In the genomic region with DNA sequence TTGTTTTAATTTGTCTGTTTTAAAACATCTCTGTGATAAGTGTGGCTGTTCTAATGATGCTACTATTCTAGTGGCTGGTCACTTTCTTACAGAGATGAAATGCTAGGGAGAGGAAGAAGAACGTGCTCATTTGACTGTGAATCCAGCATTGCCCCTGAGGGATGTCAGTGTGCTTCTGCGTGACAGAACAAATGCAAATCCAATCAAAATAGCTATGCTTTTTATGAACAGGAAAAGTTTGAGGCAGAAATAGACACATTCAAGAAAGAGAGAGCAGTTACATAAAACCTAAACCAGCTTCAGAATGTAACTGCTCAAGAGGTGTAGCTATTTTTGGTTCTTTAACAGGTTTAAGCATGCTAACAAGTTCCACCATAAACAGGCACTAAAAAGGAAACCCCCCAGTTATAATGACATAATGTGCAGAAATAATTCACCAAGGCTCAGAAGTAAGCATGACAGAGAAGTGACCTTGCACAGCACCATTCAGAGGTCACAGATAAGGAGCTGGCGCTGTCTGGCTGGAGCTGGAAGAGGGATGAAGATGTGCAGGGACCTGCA, we compare ENCODE assay signal across 13 cellular contexts.
DNase-seq lines count a peak whose midpoint lies in the region; ATAC-seq and TF ChIP-seq lines count a peak whose summit lies in the region.
"Had no signal": no experiment of that assay in that cellular context is flagged by ENCODE, and none has a peak within 500 bp of the region (broad histone marks: within the 10 kb centered on the region; RNA-seq: fewer than 3 reads in every experiment).

No MANE protein-coding gene starts in this region.

- CTCF ChIA-PET in PC-9 (lab: Charles Lee) = no interaction called here

- H3F3A ChIP-seq in PC-9 (ENCODE audit: insufficient read depth, low read depth) = no peaks in the 10 kb centered on the region

- no peak overlapping the region for H3K4me2 ChIP-seq in PC-9
- no peak overlapping the region for H3K4me2 ChIP-seq in hepatocyte

- no peaks in the 10 kb centered on the region for H3K79me2 ChIP-seq in PC-9 (ENCODE audit: low read depth)
- H3K79me2 ChIP-seq in hepatocyte = no peaks in the 10 kb centered on the region

- H3K9me3 ChIP-seq in PC-9 (ENCODE audit: insufficient read depth, low read depth) (no peaks in the 10 kb centered on the region), hepatocyte (ENCODE audit: low read depth) (no peaks in the 10 kb centered on the region)
- H3K9me3 ChIP-seq: Caco-2, HAP-1 had no signal

- H3K27me3 ChIP-seq in PC-9 (ENCODE audit: insufficient read depth, low read depth) (no peaks in the 10 kb centered on the region), hepatocyte (no peaks in the 10 kb centered on the region)

- DNase-seq in PC-9 (no peak), hepatocyte (ENCODE audit: low spot score) (no peak), T-helper 1 cell (no peak), HUDEP-2 (lab: John Stamatoyannopoulos, UW; ENCODE audit: unreplicated experiment in 76 of 76) (no peak), cerebellar cortex (ENCODE audit: low spot score) (no peak)
- DNase-seq: activated CD4-positive, CD25-positive, alpha-beta regulatory T cell treated with anti-CD3 and anti-CD28 coated beads, Interleukin-2, amount 50 U/mL, for 72 hours; activated naive CD8-positive, alpha-beta T cell treated with anti-CD3 and anti-CD28 coated beads for 36 hours; Caco-2; NCI-H1092 treated with DMSO at 0.1 percent for 48 hours had no signal

- H3K36me3 ChIP-seq in PC-9 (ENCODE audit: low read depth) (no peaks in the 10 kb centered on the region), hepatocyte (replicated peaks; ENCODE audit: insufficient read depth, low read depth) (no peaks in the 10 kb centered on the region)
- H3K36me3 ChIP-seq: HAP-1 had no signal

- H3K27ac ChIP-seq in PC-9 (no peak overlapping the region), hepatocyte (no peak overlapping the region)

- H2AFZ ChIP-seq in PC-9 (0 out of 2 replicates have a peak overlapping the region, but pooled peaks have one; percentile 22), hepatocyte (no peak overlapping the region)

- H3K4me1 ChIP-seq in PC-9 (replicated peaks; ENCODE audit: insufficient read depth) = no peaks in the 10 kb centered on the region
- peaks cover 13% of the 10 kb centered on the region for H3K4me1 ChIP-seq in hepatocyte (ENCODE audit: insufficient read depth)
- H3K4me1 ChIP-seq: Caco-2 had no signal

- TF ChIP-seq CTCF in PC-9 (conservative IDR thresholded peaks at IDR 0.05) (no peak), hepatocyte (IDR thresholded peaks at IDR 0.05; ENCODE audit: poor library complexity) (no peak)

- no peak overlapping the region for H3K4me3 ChIP-seq in PC-9
- no peak overlapping the region for H3K4me3 ChIP-seq in hepatocyte
- H3K4me3 ChIP-seq: HAP-1 had no signal

- H4K20me1 ChIP-seq in PC-9 (ENCODE audit: insufficient read depth) (no peaks in the 10 kb centered on the region), hepatocyte (ENCODE audit: insufficient read depth, poor library complexity, severe bottlenecking) (no peaks in the 10 kb centered on the region)

- intact Hi-C loops in PC-9 (cut with micrococcal nuclease; ENCODE audit: unreplicated experiment) = no loop called here

- POLR2A ChIA-PET in PC-9 (lab: Charles Lee; ENCODE audit: unreplicated experiment) = no interaction called here

- peak; percentile 81 for ATAC-seq in GM18502 (IDR thresholded peaks at IDR 0.05; ENCODE audit: poor library complexity, unreplicated experiment)
- peak; percentile 61 for ATAC-seq in GM19468 (IDR thresholded peaks at IDR 0.05; ENCODE audit: extremely low read depth, unreplicated experiment)
- ATAC-seq in HG03039 (IDR thresholded peaks at IDR 0.05; ENCODE audit: unreplicated experiment) = peak; percentile 65

- no TSS peak for BruUV-seq in PC-9 (replicated peaks; lab: Mats Ljungman, UMichigan)

- 54% methylated on average over 3 of the region's 3 CpGs for WGBS in hepatocyte (ENCODE audit: low lambda C conversion rate, missing lambda C conversion rate)

- H3K9me2 ChIP-seq in PC-9 (ENCODE audit: insufficient read depth) (no peaks in the 10 kb centered on the region), hepatocyte (replicated peaks; ENCODE audit: insufficient read depth) (no peaks in the 10 kb centered on the region)
